In genomic region chr10:31187607-31188210, GRCh38 we compare ENCODE assay signal across 28 cellular contexts.
"Had no signal": no experiment of that assay in that cellular context is flagged by ENCODE, and none has a peak within 500 bp of the region (broad histone marks: within the 10 kb centered on the region; RNA-seq: fewer than 3 reads in every experiment).

No MANE protein-coding gene starts in this region.

- H2AFZ ChIP-seq: hepatocyte had no signal

- H3K4me2 ChIP-seq: hepatocyte, smooth muscle cell had no signal

- H3K27me3 ChIP-seq: dorsolateral prefrontal cortex, gastrocnemius medialis, hepatocyte, ovary, right lobe of liver, stomach, thyroid gland had no signal

- H3K36me3 Mint-ChIP-seq: mesothelial cell of epicardium; naive B cell; natural killer cell treated with Interleukin-12 subunit alpha and Interleukin-12 subunit beta and Interleukin-15 and Interleukin-18, amount 100 ng/mL, for 72 hours; stimulated activated effector memory CD8-positive, alpha-beta T cell treated with anti-CD3 and anti-CD28 coated beads, Interleukin-12 subunit alpha, Interleukin-12 subunit beta, amount 100 ng/mL, for 72 hours; type B pancreatic cell had no signal

- H3K27ac ChIP-seq: dorsolateral prefrontal cortex, gastrocnemius medialis, hepatocyte, ovary, psoas muscle, right lobe of liver, stomach, thyroid gland had no signal

- H3K4me3 ChIP-seq: dorsolateral prefrontal cortex, hepatocyte, mucosa of descending colon, ovary, right lobe of liver, smooth muscle cell, stomach, thyroid gland had no signal

- ATAC-seq: gastrocnemius medialis; left colon; mucosa of descending colon; psoas muscle; right lobe of liver; stimulated activated effector memory CD8-positive, alpha-beta T cell treated with anti-CD3 and anti-CD28 coated beads, Interleukin-12 subunit alpha, Interleukin-12 subunit beta, amount 100 ng/mL, for 72 hours had no signal

- H3K4me1 Mint-ChIP-seq: naive B cell; stimulated activated effector memory CD8-positive, alpha-beta T cell treated with anti-CD3 and anti-CD28 coated beads, Interleukin-12 subunit alpha, Interleukin-12 subunit beta, amount 100 ng/mL, for 72 hours had no signal

- H3K79me2 ChIP-seq: hepatocyte had no signal

- DNase-seq: caudate nucleus; cerebellar nuclear complex; dorsolateral prefrontal cortex; effector CD4-positive, alpha-beta T cell; foreskin fibroblast; gastrocnemius medialis; head of caudate nucleus; left colon; mesenchymal stem cell; mucosa of descending colon; naive B cell; nucleus accumbens; ovary; posterior cingulate gyrus; psoas muscle; right lobe of liver; stimulated activated CD4-positive, alpha-beta T cell treated with anti-CD3 and anti-CD28 coated beads, Interleukin-2, amount 100 ng/mL, for 24 hours; stimulated activated CD4-positive, alpha-beta T cell treated with anti-CD3 and anti-CD28 coated beads, Interleukin-4, amount 100 ng/mL, for 24 hours; stimulated activated naive CD4-positive, alpha-beta T cell treated with Interleukin-2 at 50 U/mL for 16 hours; stomach; thyroid gland had no signal

- H3K36me3 ChIP-seq: gastrocnemius medialis, ovary, right lobe of liver, stomach, thyroid gland had no signal

- H3K9me3 Mint-ChIP-seq: mesothelial cell of epicardium; natural killer cell treated with Interleukin-12 subunit alpha and Interleukin-12 subunit beta and Interleukin-15 and Interleukin-18, amount 100 ng/mL, for 72 hours; neural crest cell; stimulated activated effector memory CD8-positive, alpha-beta T cell treated with anti-CD3 and anti-CD28 coated beads, Interleukin-12 subunit alpha, Interleukin-12 subunit beta, amount 100 ng/mL, for 72 hours; type B pancreatic cell had no signal

- H3K9me3 ChIP-seq: gastrocnemius medialis, mucosa of descending colon, ovary, psoas muscle, right lobe of liver, thyroid gland had no signal

- H3K4me3 Mint-ChIP-seq: mesothelial cell of epicardium; naive B cell; natural killer cell treated with Interleukin-12 subunit alpha and Interleukin-12 subunit beta and Interleukin-15 and Interleukin-18, amount 100 ng/mL, for 72 hours; neural crest cell; stimulated activated effector memory CD8-positive, alpha-beta T cell treated with anti-CD3 and anti-CD28 coated beads, Interleukin-12 subunit alpha, Interleukin-12 subunit beta, amount 100 ng/mL, for 72 hours; type B pancreatic cell had no signal

- H3K27ac Mint-ChIP-seq: mesothelial cell of epicardium; naive B cell; natural killer cell treated with Interleukin-12 subunit alpha and Interleukin-12 subunit beta and Interleukin-15 and Interleukin-18, amount 100 ng/mL, for 72 hours; stimulated activated effector memory CD8-positive, alpha-beta T cell treated with anti-CD3 and anti-CD28 coated beads, Interleukin-12 subunit alpha, Interleukin-12 subunit beta, amount 100 ng/mL, for 72 hours; type B pancreatic cell had no signal

- H3K4me1 ChIP-seq: right lobe of liver, stomach had no signal

- H3K27me3 Mint-ChIP-seq: naive B cell, type B pancreatic cell had no signal
